18 cellular contexts compared by ENCODE assay signal in the genomic region with DNA sequence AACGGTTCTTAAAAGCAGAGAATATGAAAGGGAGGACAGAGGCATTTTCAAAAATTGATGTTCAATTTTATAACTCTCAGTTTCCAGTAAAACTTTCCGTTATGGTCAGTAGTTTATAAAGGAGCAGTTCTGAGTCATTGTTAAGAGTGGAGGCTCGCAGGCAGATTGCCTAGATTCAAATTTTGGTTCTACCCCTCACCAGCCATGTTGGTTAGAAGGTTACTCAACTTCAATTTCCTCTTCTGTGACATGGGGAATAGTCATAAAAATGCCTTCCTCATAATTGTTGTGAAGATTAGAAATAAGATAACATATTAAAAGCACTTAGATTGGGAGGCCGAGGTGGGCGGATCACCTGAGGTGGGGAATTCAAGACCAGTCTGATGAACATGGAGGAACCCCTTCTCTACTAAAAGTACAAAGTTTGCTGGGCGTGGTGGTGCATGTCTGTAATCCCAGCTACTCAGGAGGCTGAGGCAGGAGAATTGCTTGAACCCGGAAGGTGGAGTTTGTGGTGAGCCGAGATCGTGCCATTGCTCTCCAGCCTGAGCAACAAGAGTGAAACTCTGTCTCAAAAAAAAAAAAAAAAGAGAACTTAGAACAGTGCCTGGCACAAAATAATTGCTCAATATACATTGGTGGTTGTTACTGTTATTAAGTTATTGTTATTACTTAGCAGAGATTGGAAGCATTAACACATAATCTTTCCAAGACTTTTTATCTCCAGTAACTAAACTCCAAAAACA.
A peak's percentile ranks its signal among the peaks of the same experiment; 100 is the strongest.
DNase-seq lines count a peak whose midpoint lies in the region; ATAC-seq and TF ChIP-seq lines count a peak whose summit lies in the region.
"Had no signal": no experiment of that assay in that cellular context is flagged by ENCODE, and none has a peak within 500 bp of the region (broad histone marks: within the 10 kb centered on the region; RNA-seq: fewer than 3 reads in every experiment).

No MANE protein-coding gene starts in this region.

- DNase-seq in EL, result peak; percentile 24
- DNase-seq in Kasumi-1 (lab: John Stamatoyannopoulos, UW), result peak; percentile 32 to 41
- DNase-seq in SKM-1 (lab: John Stamatoyannopoulos, UW; ENCODE audit: unreplicated experiment), result peak; percentile 72
- no peak for DNase-seq in lower lobe of right lung
- DNase-seq in pons (ENCODE audit: low spot score), result no peak
- DNase-seq in midbrain (lab: John Stamatoyannopoulos, UW), result no peak
- DNase-seq in UCSD-AML1 (lab: John Stamatoyannopoulos, UW; ENCODE audit: unreplicated experiment), result no peak
- DNase-seq in activated CD4-positive, CD25-positive, alpha-beta regulatory T cell (lab: John Stamatoyannopoulos, UW), result no peak
- DNase-seq: activated CD4-positive, alpha-beta T cell treated with anti-CD3 and anti-CD28 coated beads, Interleukin-2, amount 50 U/mL, for 1 hour; aorta; Calu3; endodermal cell; hypothalamus; kidney; natural killer cell; NCI-H1048; NCI-H69; stimulated activated CD4-positive, alpha-beta T cell treated with anti-CD3 and anti-CD28 coated beads, Interleukin-2, amount 100 ng/mL, for 24 hours had no signal

- H3K4me1 ChIP-seq in lower lobe of right lung, result no peaks in the 10 kb centered on the region

- peak; percentile 32 to 37 for ATAC-seq in lower lobe of right lung
- ATAC-seq: natural killer cell had no signal

- peak overlapping the region; percentile 38 for H3K27ac ChIP-seq in lower lobe of right lung

- intact Hi-C loops in lower lobe of right lung (cut with DNase I), result no loop called here

- H3K36me3 ChIP-seq in lower lobe of right lung, result no peaks in the 10 kb centered on the region

- H3K27me3 ChIP-seq in lower lobe of right lung (ENCODE audit: low read depth), result no peaks in the 10 kb centered on the region

- no peak for TF ChIP-seq CTCF in lower lobe of right lung (IDR thresholded peaks at IDR 0.05)

- H3K4me3 ChIP-seq in lower lobe of right lung, result no peak overlapping the region

- H3K9me3 ChIP-seq in lower lobe of right lung, result no peaks in the 10 kb centered on the region

Comparison
In these comparisons a context has a peak if more than half of its experiments do, and no peak if none do; other contexts are left out.
1. DNase-seq: peak in EL (single experiment), Kasumi-1 (2 of 2) and SKM-1 (single experiment); none in lower lobe of right lung (single experiment), pons (single experiment), midbrain (single experiment), UCSD-AML1 (single experiment) and activated CD4-positive, CD25-positive, alpha-beta regulatory T cell (0 of 4).